In genomic region chrX:153688071-153688470, GRCh38 we compare ENCODE assay signal across 1 cellular context.
TF ChIP-seq lines count a peak whose summit lies in the region.

No MANE protein-coding gene starts in this region.

TF ChIP-seq in A549, 52 proteins besides CTCF, POLR2A, EP300 and RAD21:
- 0 out of 3 replicates have a peak, but pooled peaks have one; percentile 2 for TF ChIP-seq BCL3 (IDR thresholded peaks at IDR 0.05)
- TF ChIP-seq SMC3 (IDR thresholded peaks at IDR 0.05), result no peak
TF ChIP-seq in A549: peak in this region for 1.
